3 cellular contexts compared by ENCODE assay signal in the genomic region with DNA sequence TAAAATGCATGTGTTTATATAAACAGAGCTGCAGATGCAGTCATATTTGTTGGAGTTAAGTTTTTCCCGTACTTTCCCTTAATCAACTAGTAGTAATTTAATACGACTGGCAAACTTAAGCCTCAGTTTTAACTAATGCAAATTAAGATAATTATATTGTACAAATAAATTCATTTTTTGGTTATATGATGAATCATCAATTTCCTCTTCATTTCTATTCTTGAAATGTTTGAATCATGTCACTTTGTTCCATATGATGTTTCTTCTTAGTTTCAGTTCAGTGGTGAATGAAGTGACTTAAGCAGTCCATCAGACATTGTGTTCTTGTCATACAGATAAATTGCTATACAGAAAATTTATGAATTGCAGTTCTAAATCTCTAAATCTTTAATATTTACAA.
A peak's percentile ranks its signal among the peaks of the same experiment; 100 is the strongest.
TF ChIP-seq lines count a peak whose summit lies in the region.

No MANE protein-coding gene starts in this region.

TF ChIP-seq in A549, 52 proteins besides CTCF, POLR2A, EP300 and RAD21:
- no peak for TF ChIP-seq MAZ (IDR thresholded peaks at IDR 0.05; ENCODE audit: borderline replicate concordance, low read depth, low read length)
- no peak for TF ChIP-seq JUNB (IDR thresholded peaks at IDR 0.05)
- TF ChIP-seq MAFK (IDR thresholded peaks at IDR 0.05; ENCODE audit: partially characterized antibody), result peak; percentile 78
- TF ChIP-seq, protein P1, sequence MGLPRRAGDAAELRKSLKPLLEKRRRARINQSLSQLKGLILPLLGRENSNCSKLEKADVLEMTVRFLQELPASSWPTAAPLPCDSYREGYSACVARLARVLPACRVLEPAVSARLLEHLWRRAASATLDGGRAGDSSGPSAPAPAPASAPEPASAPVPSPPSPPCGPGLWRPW (IDR thresholded peaks at IDR 0.05), result no peak
- TF ChIP-seq, protein P2, sequence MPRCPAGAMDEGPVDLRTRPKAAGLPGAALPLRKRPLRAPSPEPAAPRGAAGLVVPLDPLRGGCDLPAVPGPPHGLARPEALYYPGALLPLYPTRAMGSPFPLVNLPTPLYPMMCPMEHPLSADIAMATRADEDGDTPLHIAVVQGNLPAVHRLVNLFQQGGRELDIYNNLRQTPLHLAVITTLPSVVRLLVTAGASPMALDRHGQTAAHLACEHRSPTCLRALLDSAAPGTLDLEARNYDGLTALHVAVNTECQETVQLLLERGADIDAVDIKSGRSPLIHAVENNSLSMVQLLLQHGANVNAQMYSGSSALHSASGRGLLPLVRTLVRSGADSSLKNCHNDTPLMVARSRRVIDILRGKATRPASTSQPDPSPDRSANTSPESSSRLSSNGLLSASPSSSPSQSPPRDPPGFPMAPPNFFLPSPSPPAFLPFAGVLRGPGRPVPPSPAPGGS (IDR thresholded peaks at IDR 0.05), result no peak
- TF ChIP-seq, protein P3, sequence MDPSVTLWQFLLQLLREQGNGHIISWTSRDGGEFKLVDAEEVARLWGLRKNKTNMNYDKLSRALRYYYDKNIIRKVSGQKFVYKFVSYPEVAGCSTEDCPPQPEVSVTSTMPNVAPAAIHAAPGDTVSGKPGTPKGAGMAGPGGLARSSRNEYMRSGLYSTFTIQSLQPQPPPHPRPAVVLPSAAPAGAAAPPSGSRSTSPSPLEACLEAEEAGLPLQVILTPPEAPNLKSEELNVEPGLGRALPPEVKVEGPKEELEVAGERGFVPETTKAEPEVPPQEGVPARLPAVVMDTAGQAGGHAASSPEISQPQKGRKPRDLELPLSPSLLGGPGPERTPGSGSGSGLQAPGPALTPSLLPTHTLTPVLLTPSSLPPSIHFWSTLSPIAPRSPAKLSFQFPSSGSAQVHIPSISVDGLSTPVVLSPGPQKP (IDR thresholded peaks at IDR 0.05; ENCODE audit: low read depth, low read length), result no peak
- TF ChIP-seq ZNF302 (CRISPR knock-in tag; IDR thresholded peaks at IDR 0.05), result no peak

TF ChIP-seq in IMR-90, 13 proteins besides CTCF, POLR2A, EP300 and RAD21:
- TF ChIP-seq MAFK (IDR thresholded peaks at IDR 0.05; ENCODE audit: low read depth, low read length) (peak; percentile 71), CEBPB (IDR thresholded peaks at IDR 0.05; ENCODE audit: low read depth, low read length) (no peak)
- TF ChIP-seq, protein P3 (IDR thresholded peaks at IDR 0.05; ENCODE audit: borderline replicate concordance, low read depth, low read length), result no peak

TF ChIP-seq in K562, 482 proteins besides CTCF, POLR2A, EP300 and RAD21:
- no peak for TF ChIP-seq TFAM (CRISPR knock-in tag; conservative IDR thresholded peaks at IDR 0.05)
- no peak for TF ChIP-seq MED1 (CRISPR knock-in tag; IDR thresholded peaks at IDR 0.05; ENCODE audit: borderline replicate concordance)
- TF ChIP-seq ZKSCAN8 (CRISPR knock-in tag; IDR thresholded peaks at IDR 0.05), result no peak
- no peak for TF ChIP-seq CEBPB (tag; IDR thresholded peaks at IDR 0.05)
- 0 out of 2 replicates have a peak, but pooled peaks have one; percentile 6 for TF ChIP-seq C11orf30 (IDR thresholded peaks at IDR 0.05; ENCODE audit: low read depth)
- no peak for TF ChIP-seq RBM17 (IDR thresholded peaks at IDR 0.05; ENCODE audit: borderline replicate concordance, low read depth, low read length)
- TF ChIP-seq EHMT2 (IDR thresholded peaks at IDR 0.05), result no peak
